8 cellular contexts compared by ENCODE assay signal in the genomic region with DNA sequence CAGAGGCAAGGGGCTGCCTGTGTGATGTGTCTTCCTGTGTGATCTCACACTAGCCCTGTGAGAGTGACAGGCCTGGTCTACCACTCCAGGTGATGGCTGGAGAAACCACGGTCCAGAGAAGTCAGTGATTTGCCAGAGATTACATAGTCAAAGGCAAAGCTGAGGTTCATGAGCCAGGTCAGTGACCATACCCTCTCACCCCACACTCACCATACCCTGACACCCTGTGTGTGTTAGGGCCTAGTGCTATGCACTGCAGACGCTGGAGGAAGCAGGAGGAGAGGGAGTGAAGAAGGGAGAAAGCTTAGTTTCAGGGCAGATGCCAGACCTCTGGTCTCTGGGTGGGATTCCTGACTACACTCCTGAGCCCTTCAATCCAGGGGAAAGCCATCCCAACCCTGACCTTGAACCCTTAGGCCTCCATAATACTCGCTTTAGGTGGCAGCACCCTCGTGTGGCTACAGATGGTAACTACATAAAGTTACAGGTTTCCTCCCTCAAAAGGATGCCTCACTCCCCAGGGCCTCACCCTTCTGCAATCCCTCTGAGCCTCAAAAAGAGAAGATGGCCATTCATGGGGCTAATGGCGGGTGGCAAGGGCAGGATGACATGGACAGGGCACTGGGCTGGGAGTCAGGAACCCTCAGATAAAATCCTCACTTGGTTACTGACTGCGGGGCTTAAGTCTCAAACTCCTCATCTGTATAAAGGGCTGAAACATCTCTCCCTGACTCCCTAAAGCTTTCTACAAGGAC. TPM values are rescaled to one million over a fixed set of nuclear protein-coding genes. Genes with fewer than 3 reads are reported as not detected.
A peak's percentile ranks its signal among the peaks of the same experiment; 100 is the strongest.
DNase-seq lines count a peak whose midpoint lies in the region; ATAC-seq, FAIRE-seq and TF ChIP-seq lines count a peak whose summit lies in the region.

No MANE protein-coding gene starts in this region.

- H3K36me3 ChIP-seq in CD8-positive, alpha-beta T cell (ENCODE audit: insufficient read depth, low read length): peaks cover 16% of the 10 kb centered on the region
- H3K36me3 ChIP-seq in cardiac muscle cell: peaks cover 18% of the 10 kb centered on the region
- peaks cover 4 to 29% (median 9%) of the 10 kb centered on the region in 4 donors for H3K36me3 ChIP-seq in sigmoid colon

- no peaks in the 10 kb centered on the region for H3K9me3 ChIP-seq in CD8-positive, alpha-beta T cell (ENCODE audit: low read length)
- H3K9me3 ChIP-seq in cardiac muscle cell (ENCODE audit: low read depth): no peaks in the 10 kb centered on the region
- H3K9me3 ChIP-seq in sigmoid colon: no peaks in the 10 kb centered on the region

- no peak for TF ChIP-seq EP300 in sigmoid colon (IDR thresholded peaks at IDR 0.05)

- H3K4me3 Mint-ChIP-seq in CD8-positive, alpha-beta T cell: no peak overlapping the region
- no peak overlapping the region for H3K4me3 Mint-ChIP-seq in activated naive CD4-positive, alpha-beta T cell treated with anti-CD3 and anti-CD28 coated beads for 36 hours

- H3K27ac ChIP-seq in CD8-positive, alpha-beta T cell (ENCODE audit: low read depth, low read length): no peak overlapping the region
- H3K27ac ChIP-seq in cardiac muscle cell (peak overlapping the region; percentile 54), sigmoid colon (peak overlapping the region in 1 of 4 donors; percentile 41)

- peak; percentile 76 for TF ChIP-seq CTCF in CD8-positive, alpha-beta T cell (IDR thresholded peaks at IDR 0.05)
- TF ChIP-seq CTCF in HFF-Myc (IDR thresholded peaks at IDR 0.05; ENCODE audit: low read depth, low read length, missing control alignments) (peak; percentile 68), cardiac muscle cell (IDR thresholded peaks at IDR 0.05; ENCODE audit: low read depth, low read length) (peak; percentile 76), sigmoid colon (IDR thresholded peaks at IDR 0.05) (peak; percentile 52 to 72 (median 64))

- no peaks in the 10 kb centered on the region for H3K27me3 ChIP-seq in CD8-positive, alpha-beta T cell (ENCODE audit: insufficient read depth, low read length)
- no peaks in the 10 kb centered on the region for H3K27me3 ChIP-seq in cardiac muscle cell
- no peaks in the 10 kb centered on the region for H3K27me3 ChIP-seq in sigmoid colon

- no peaks in the 10 kb centered on the region for H3K27me3 Mint-ChIP-seq in CD8-positive, alpha-beta T cell (ENCODE audit: low read depth)
- no peaks in the 10 kb centered on the region for H3K27me3 Mint-ChIP-seq in activated naive CD4-positive, alpha-beta T cell treated with anti-CD3 and anti-CD28 coated beads for 36 hours (ENCODE audit: low read depth)

- TF ChIP-seq POLR2A in sigmoid colon (IDR thresholded peaks at IDR 0.05): no peak

- POLR2A ChIA-PET in CD8-positive, alpha-beta T cell (lab: Charles Lee): no interaction called here

- intact Hi-C loops in CD8-positive, alpha-beta T cell (cut with DNase I, micrococcal nuclease): loop anchor here (1.0 to 2.0 kb wide), 5 partner anchors 128 to 1693 kb away; partner anchors contain the start of gene PTPRU (in 1 of the 2)
- intact Hi-C loops in activated naive CD4-positive, alpha-beta T cell treated with anti-CD3 and anti-CD28 coated beads for 36 hours (cut with micrococcal nuclease): loop anchor here (1.0 to 5.0 kb wide), 3 partner anchors 128 to 207 kb away; partner anchors contain the start of gene MATN1
- intact Hi-C loops in sigmoid colon (cut with DNase I): no loop called here

- H3K4me3 ChIP-seq in CD8-positive, alpha-beta T cell (ENCODE audit: low read depth, low read length): no peak overlapping the region
- H3K4me3 ChIP-seq in HFF-Myc (replicated peaks; ENCODE audit: low read depth, low read length) (no peak overlapping the region), cardiac muscle cell (no peak overlapping the region), sigmoid colon (no peak overlapping the region)

- FAIRE-seq in RCC 7860 (lab: Jason Lieb, UNC): no peak

- H3K4me1 Mint-ChIP-seq in CD8-positive, alpha-beta T cell (ENCODE audit: low read depth): no peaks in the 10 kb centered on the region
- H3K4me1 Mint-ChIP-seq in activated naive CD4-positive, alpha-beta T cell treated with anti-CD3 and anti-CD28 coated beads for 36 hours (ENCODE audit: low read depth): no peaks in the 10 kb centered on the region

- ATAC-seq in CD8-positive, alpha-beta T cell: peak; percentile 76
- no peak for ATAC-seq in HG02642 (IDR thresholded peaks at IDR 0.05; ENCODE audit: poor library complexity, unreplicated experiment)

- peak overlapping the region; percentile 10 for H3K27ac Mint-ChIP-seq in CD8-positive, alpha-beta T cell
- H3K27ac Mint-ChIP-seq in activated naive CD4-positive, alpha-beta T cell treated with anti-CD3 and anti-CD28 coated beads for 36 hours: no peak overlapping the region

- H3K36me3 Mint-ChIP-seq in CD8-positive, alpha-beta T cell: peaks cover 33% of the 10 kb centered on the region
- H3K36me3 Mint-ChIP-seq in activated naive CD4-positive, alpha-beta T cell treated with anti-CD3 and anti-CD28 coated beads for 36 hours (ENCODE audit: low read depth): peaks cover 3% of the 10 kb centered on the region

- H3K9me3 Mint-ChIP-seq in CD8-positive, alpha-beta T cell: no peaks in the 10 kb centered on the region
- no peaks in the 10 kb centered on the region for H3K9me3 Mint-ChIP-seq in activated naive CD4-positive, alpha-beta T cell treated with anti-CD3 and anti-CD28 coated beads for 36 hours

- WGBS in sigmoid colon, 2 donors: 46 to 52% methylated on average over 6 of the region's 6 CpGs

- peak in 5 of 7 experiments; percentile 20 to 56 (median 37) for DNase-seq in CD8-positive, alpha-beta T cell
- DNase-seq in HFF-Myc (ENCODE audit: extremely low read depth, low read depth) (no peak), RCC 7860 (ENCODE audit: low spot score) (peak; percentile 21), cardiac muscle cell (ENCODE audit: low read depth in 1 of 2, low spot score in 1 of 2) (peak; percentile 61 to 66), sigmoid colon (no peak), NCI-H187 treated with DMSO at 0.1 percent for 48 hours (lab: John Stamatoyannopoulos, UW) (no peak)
- DNase-seq in activated naive CD4-positive, alpha-beta T cell treated with anti-CD3 and anti-CD28 coated beads for 36 hours: peak; percentile 74

- CTCF ChIA-PET in CD8-positive, alpha-beta T cell (lab: Charles Lee): interaction anchor here (0.6 to 2.7 kb wide), 23 partner anchors 9 to 710 kb away, joined by 3 to 46 read pairs (median 4); no protein-coding TSS in a partner anchor
- CTCF ChIA-PET in activated naive CD4-positive, alpha-beta T cell treated with anti-CD3 and anti-CD28 coated beads for 36 hours (lab: Charles Lee): interaction anchor here (0.6 to 3.7 kb wide), 19 partner anchors 10 to 844 kb away, joined by 3 to 35 read pairs (median 5); no protein-coding TSS in a partner anchor

- H3K4me1 ChIP-seq in CD8-positive, alpha-beta T cell (ENCODE audit: insufficient read depth, low read length): peaks cover 3% of the 10 kb centered on the region
- H3K4me1 ChIP-seq in cardiac muscle cell (ENCODE audit: low read depth) (peaks cover 20% of the 10 kb centered on the region), sigmoid colon (peaks cover 0 to 20% (median 6%) of the 10 kb centered on the region in 4 donors)

RNA-seq across cellular contexts. Expression of gene SDC3, which starts 20.8 kb away (rescaled TPM):
- not detected for total RNA-seq in CD8-positive, alpha-beta T cell
- under 1 TPM; 0.19 to 0.49 TPM for total RNA-seq in activated naive CD4-positive, alpha-beta T cell treated with anti-CD3 and anti-CD28 coated beads for 36 hours
- total RNA-seq in cardiac muscle cell (87.1 and 89.2 TPM in 2 replicates), sigmoid colon (10 to 100 TPM; 29.9 to 91.1 (median 50.7) TPM)
- polyA plus RNA-seq in cardiac muscle cell (85.2 and 95.7 TPM in 2 replicates), sigmoid colon (10 to 100 TPM in 1 of 3 donors, 1 to 10 TPM in 2; 2.4 to 29.8 (median 6.5) TPM)

Comparison
In these comparisons a context has a peak if more than half of its experiments do, and no peak if none do; other contexts are left out.
1. DNase-seq: peak in CD8-positive, alpha-beta T cell (5 of 7), RCC 7860 (single experiment), activated naive CD4-positive, alpha-beta T cell treated with anti-CD3 and anti-CD28 coated beads for 36 hours (single experiment) and cardiac muscle cell (2 of 2); none in HFF-Myc (single experiment), sigmoid colon (single experiment) and NCI-H187 treated with DMSO at 0.1 percent for 48 hours (single experiment).
2. RNA of gene SDC3, which starts 20.8 kb away (total RNA-seq): 87.1 to 89.2 TPM in cardiac muscle cell and 29.9 to 91.1 TPM in sigmoid colon; 0.19 to 0.49 TPM in activated naive CD4-positive, alpha-beta T cell treated with anti-CD3 and anti-CD28 coated beads for 36 hours and not detected in CD8-positive, alpha-beta T cell; every median in the first group is over 10 times any median in the second.
3. Peak in every context shown above with its lines, with median percentiles within 50 percentile points of each other: CTCF ChIP-seq.